ENCODE assay signal across 8 cellular contexts in the genomic region with DNA sequence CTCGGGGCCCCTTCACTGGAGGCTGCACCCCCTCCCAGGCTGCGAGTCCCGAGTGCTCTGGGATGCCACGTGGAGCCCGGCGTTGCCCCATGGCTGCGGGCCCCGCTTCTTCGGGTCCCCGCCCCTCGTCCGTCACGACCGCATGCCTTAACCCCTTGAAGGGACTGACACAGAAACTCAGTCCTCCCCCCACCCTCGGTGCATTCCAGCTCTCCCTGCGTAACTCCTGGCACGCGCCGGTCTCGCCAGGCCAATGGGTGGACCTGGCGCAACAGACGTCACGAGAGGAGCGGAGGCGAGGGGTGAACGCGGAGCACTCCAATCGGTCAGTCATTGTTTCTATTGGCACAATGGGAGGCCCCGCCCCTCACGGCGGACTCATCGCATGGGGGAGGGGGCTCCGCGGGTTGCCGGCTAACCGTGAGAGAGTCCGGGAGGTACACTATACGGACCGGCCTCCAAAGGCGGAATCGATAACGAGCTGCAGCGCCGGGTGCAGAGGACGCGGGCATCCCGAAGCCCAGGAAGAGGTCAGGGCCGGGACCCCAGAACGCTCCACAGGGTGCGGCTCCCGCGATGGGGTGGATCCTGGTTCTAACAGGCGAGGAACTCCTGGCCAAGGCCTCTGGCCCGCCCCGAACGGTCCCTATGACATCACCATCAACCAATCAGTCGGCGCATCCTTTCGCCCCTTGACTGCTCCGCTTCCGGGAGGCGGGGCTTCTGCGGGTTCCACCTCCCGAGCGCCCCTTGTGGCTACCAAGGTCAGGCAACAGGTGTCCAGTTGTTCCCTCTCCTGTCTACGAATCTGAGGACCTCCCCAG. TPM values are rescaled to one million over a fixed set of nuclear protein-coding genes. Genes with fewer than 3 reads are reported as not detected.
A peak's percentile ranks its signal among the peaks of the same experiment; 100 is the strongest.
DNase-seq lines count a peak whose midpoint lies in the region; ATAC-seq, FAIRE-seq and TF ChIP-seq lines count a peak whose summit lies in the region.

No MANE protein-coding gene starts in this region.

- peak; percentile 77 for TF ChIP-seq POLR2A in IMR-90 (IDR thresholded peaks at IDR 0.05; ENCODE audit: low read depth, low read length)

- no peaks in the 10 kb centered on the region for H3K36me3 ChIP-seq in IMR-90 (ENCODE audit: control insufficient read depth, insufficient read depth, low read length)
- H3K36me3 ChIP-seq in fibroblast of lung (ENCODE audit: control insufficient read depth, insufficient read depth, low read length) = no peaks in the 10 kb centered on the region

- H3K27ac ChIP-seq in IMR-90 (ENCODE audit: insufficient read depth, low read length) = peak overlapping the region; percentile 92
- peak overlapping the region; percentile 91 for H3K27ac ChIP-seq in fibroblast of lung (ENCODE audit: insufficient read depth, low read length)

- WGBS in IMR-90 (ENCODE audit: extremely low coverage in 2 of 2, insufficient read length in 1 of 2), 2 experiments = 2% methylated on average over 33 of the region's 66 CpGs; no CpG with 5 or more reads in 1 of the 2 experiments

- H3K4me1 ChIP-seq in IMR-90 (ENCODE audit: control insufficient read depth, insufficient read depth, low read length) (no peaks in the 10 kb centered on the region; the same call in 1 of the 2 replicates), fibroblast of lung (ENCODE audit: control insufficient read depth, extremely low read depth, insufficient read depth, low read length) (peaks cover 7% of the 10 kb centered on the region)

- peak overlapping the region; percentile 91 for H3K4ac ChIP-seq in IMR-90 (ENCODE audit: low read depth, low read length)

- H3K9me3 Mint-ChIP-seq in naive B cell = peaks cover 0 to 4% (median 0%) of the 10 kb centered on the region in 7 donors
- H3K9me3 Mint-ChIP-seq in stimulated activated effector memory CD8-positive, alpha-beta T cell treated with anti-CD3 and anti-CD28 coated beads, Interleukin-12 subunit alpha, Interleukin-12 subunit beta, amount 100 ng/mL, for 72 hours = no peaks in the 10 kb centered on the region

- peaks cover 27 to 45% (median 32%) of the 10 kb centered on the region in 3 donors for H3K27me3 Mint-ChIP-seq in naive B cell

- peak overlapping the region; percentile 90 for H3K14ac ChIP-seq in IMR-90 (replicated peaks; ENCODE audit: low read depth, low read length)

- H3K27ac Mint-ChIP-seq in naive B cell = no peak overlapping the region
- peak overlapping the region; percentile 91 for H3K27ac Mint-ChIP-seq in stimulated activated effector memory CD8-positive, alpha-beta T cell treated with anti-CD3 and anti-CD28 coated beads, Interleukin-12 subunit alpha, Interleukin-12 subunit beta, amount 100 ng/mL, for 72 hours

- peak overlapping the region; percentile 80; the same call in 1 of the 2 replicates for H3K23ac ChIP-seq in IMR-90 (ENCODE audit: low read depth, low read length)

- H3K27me3 ChIP-seq in IMR-90 (ENCODE audit: control insufficient read depth, insufficient read depth, low read length) = no peaks in the 10 kb centered on the region
- peaks cover 5% of the 10 kb centered on the region for H3K27me3 ChIP-seq in fibroblast of lung (ENCODE audit: control insufficient read depth, insufficient read depth, low read length)

- no TSS peak for BruUV-seq in IMR-90 (replicated peaks; lab: Mats Ljungman, UMichigan)

- H3K36me3 Mint-ChIP-seq in naive B cell = peaks cover 0 to 10% of the 10 kb centered on the region in 2 donors
- peaks cover 32% of the 10 kb centered on the region for H3K36me3 Mint-ChIP-seq in stimulated activated effector memory CD8-positive, alpha-beta T cell treated with anti-CD3 and anti-CD28 coated beads, Interleukin-12 subunit alpha, Interleukin-12 subunit beta, amount 100 ng/mL, for 72 hours

- peak overlapping the region; percentile 75 for H2BK5ac ChIP-seq in IMR-90 (ENCODE audit: low read depth, low read length, poor library complexity, severe bottlenecking)

- H3K79me1 ChIP-seq in IMR-90 (ENCODE audit: low read depth in 1 of 2, low read length in 2 of 2) = peaks cover 0 to 5% of the 10 kb centered on the region in 2 experiments; a peak in 1 of 4 replicates

- H4K5ac ChIP-seq in IMR-90 (ENCODE audit: low read depth, low read length) = peak overlapping the region; percentile 67

- no peaks in the 10 kb centered on the region for H3K79me2 ChIP-seq in fibroblast of lung (ENCODE audit: control insufficient read depth, insufficient read depth, low read length)

- peak overlapping the region; percentile 75 for H2BK120ac ChIP-seq in IMR-90 (ENCODE audit: low read depth, low read length)

- H2AFZ ChIP-seq in IMR-90 (replicated peaks; ENCODE audit: low read length, poor library complexity) (peak overlapping the region; percentile 91), fibroblast of lung (ENCODE audit: low read length) (peak overlapping the region; percentile 31)

- H3K9ac ChIP-seq in IMR-90 (ENCODE audit: low read depth, low read length) = peak overlapping the region; percentile 79
- peak overlapping the region; percentile 85 for H3K9ac ChIP-seq in fibroblast of lung (ENCODE audit: insufficient read depth, low read length)

- DNase-seq in DMS153 (lab: John Stamatoyannopoulos, UW) (peak; percentile 87), IMR-90 (peak; percentile 99), RCC 7860 (ENCODE audit: low spot score) (peak; percentile 90), fibroblast of lung (ENCODE audit: low read depth in 2 of 2) (peak; percentile 98 to 99), naive B cell (peak; percentile 69)
- peak; percentile 57 to 71 for DNase-seq in activated T-helper 1 cell treated with anti-CD3 and anti-CD28 coated beads, Interleukin-2, amount 50 U/mL, for 16 hours (ENCODE audit: low read depth in 1 of 2, low spot score in 1 of 2)
- DNase-seq in stimulated activated effector memory CD8-positive, alpha-beta T cell treated with anti-CD3 and anti-CD28 coated beads, Interleukin-12 subunit alpha, Interleukin-12 subunit beta, amount 100 ng/mL, for 72 hours (ENCODE audit: low spot score in 2 of 2) = peak; percentile 84 to 98

- H2AK5ac ChIP-seq in IMR-90 (ENCODE audit: low read depth, low read length) = peak overlapping the region; percentile 67

- peaks cover 8 to 28% (median 17%) of the 10 kb centered on the region in 3 donors for H3K4me1 Mint-ChIP-seq in naive B cell
- H3K4me1 Mint-ChIP-seq in stimulated activated effector memory CD8-positive, alpha-beta T cell treated with anti-CD3 and anti-CD28 coated beads, Interleukin-12 subunit alpha, Interleukin-12 subunit beta, amount 100 ng/mL, for 72 hours = peaks cover 18% of the 10 kb centered on the region

- H4K8ac ChIP-seq in IMR-90 (ENCODE audit: low read depth in 2 of 2, low read length in 2 of 2) = peak overlapping the region; percentile 67 to 94

- peak; percentile 84 for FAIRE-seq in RCC 7860 (lab: Jason Lieb, UNC)

- H4K20me1 ChIP-seq in IMR-90 (ENCODE audit: insufficient read depth, low read length) = no peaks in the 10 kb centered on the region
- H4K20me1 ChIP-seq in fibroblast of lung (ENCODE audit: control insufficient read depth, extremely low read depth, insufficient read depth, low read length) = no peaks in the 10 kb centered on the region

- no peaks in the 10 kb centered on the region for H3K9me3 ChIP-seq in IMR-90 (ENCODE audit: control insufficient read depth, insufficient read depth, low read length)
- H3K9me3 ChIP-seq in fibroblast of lung (ENCODE audit: control insufficient read depth, insufficient read depth, low read depth, low read length) = no peaks in the 10 kb centered on the region

- H2BK15ac ChIP-seq in IMR-90 (ENCODE audit: low read depth, low read length) = peak overlapping the region; percentile 67; the same call in 1 of the 3 replicates

- H3K4me3 ChIP-seq in IMR-90 (ENCODE audit: insufficient read depth, low read depth, low read length) (peak overlapping the region; percentile 56), fibroblast of lung (replicated peaks in 1 of 4; ENCODE audit: control extremely low read depth in 1 of 4, insufficient read depth in 1 of 4, low read depth in 3 of 4, low read length in 4 of 4) (peak overlapping the region; percentile 49 to 78 (median 60))

- peak overlapping the region; percentile 66 to 84 (median 73) for H3K4me3 Mint-ChIP-seq in naive B cell
- H3K4me3 Mint-ChIP-seq in stimulated activated effector memory CD8-positive, alpha-beta T cell treated with anti-CD3 and anti-CD28 coated beads, Interleukin-12 subunit alpha, Interleukin-12 subunit beta, amount 100 ng/mL, for 72 hours = peak overlapping the region; percentile 89

- H3K4me2 ChIP-seq in IMR-90 (ENCODE audit: low read depth, low read length) (peak overlapping the region; percentile 73), fibroblast of lung (ENCODE audit: extremely low read depth, insufficient read depth, low read length) (peak overlapping the region; percentile 92)

- H3K56ac ChIP-seq in IMR-90 (ENCODE audit: extremely low read depth, insufficient read depth, low read length) = peak overlapping the region; percentile 89

- dilution Hi-C loops in IMR-90 (cut with HindIII; ENCODE audit: low sequenced_read_pairs, unreplicated experiment) = no loop called here

- CTCF ChIA-PET in IMR-90 (lab: Yijun Ruan, JAX) = interaction anchor here (1.3 to 2.0 kb wide), 3 partner anchors 22 to 66 kb away, joined by 3 to 5 read pairs (median 4); a partner anchor contains a TSS

- peak overlapping the region; percentile 54; the same call in 1 of the 2 replicates for H3K18ac ChIP-seq in IMR-90 (ENCODE audit: low read depth, low read length)

- POLR2A ChIA-PET in IMR-90 (lab: Charles Lee; ENCODE audit: unreplicated experiment) = interaction anchor here (0.5 to 0.6 kb wide), 2 partner anchors 23 to 271 kb away, joined by 5 read pairs; no protein-coding TSS in a partner anchor

- peak overlapping the region; percentile 99 for H2AK9ac ChIP-seq in IMR-90 (replicated peaks; ENCODE audit: low read depth, low read length, poor library complexity)

- intact Hi-C loops in IMR-90 (cut with micrococcal nuclease) = loop anchor here (1.0 to 2.0 kb wide), 2 partner anchors 15 to 77 kb away; no protein-coding TSS in a partner anchor

- H2BK20ac ChIP-seq in IMR-90 (ENCODE audit: low read depth, low read length) = peak overlapping the region; percentile 14; the same call in 1 of the 2 replicates

- ATAC-seq in GM21528 (IDR thresholded peaks at IDR 0.05; ENCODE audit: low FRiP score, unreplicated experiment) (peak; percentile 82), IMR-90 (ENCODE audit: low read depth) (peak; percentile 82), naive B cell (ENCODE audit: low read depth in 2 of 2) (peak; percentile 78 to 79)
- peak; percentile 91 for ATAC-seq in stimulated activated effector memory CD8-positive, alpha-beta T cell treated with anti-CD3 and anti-CD28 coated beads, Interleukin-12 subunit alpha, Interleukin-12 subunit beta, amount 100 ng/mL, for 72 hours

- TF ChIP-seq CTCF in IMR-90 (conservative IDR thresholded peaks at IDR 0.05; ENCODE audit: low read depth, low read length) (peak; percentile 75), fibroblast of lung (conservative IDR thresholded peaks at IDR 0.05 in 1 of 2, IDR thresholded peaks at IDR 0.05 in 1 of 2; ENCODE audit: low read depth in 1 of 2, low read length in 2 of 2) (peak; percentile 60 to 71)

- in situ Hi-C loops in IMR-90 (cut with MboI; ENCODE audit: low sequenced_read_pairs) = loop anchor here (10.0 kb wide), 1 partner anchor 199 kb away; a partner anchor contains a TSS

- H3K9me1 ChIP-seq in IMR-90 (ENCODE audit: insufficient read depth, low read length) = peaks cover 5% of the 10 kb centered on the region

- H4K91ac ChIP-seq in IMR-90 (ENCODE audit: insufficient read depth, low read depth, low read length) = peak overlapping the region; percentile 95

- peak; percentile 15; the same call in 1 of the 2 replicates for TF ChIP-seq RAD21 in IMR-90 (IDR thresholded peaks at IDR 0.05; ENCODE audit: low read length)

RNA-seq across cellular contexts. Expression of a gene that starts 1.0 kb away (rescaled TPM):
- total RNA-seq in IMR-90 (2012; rRNA removed) (0.18 and 0.28 TPM in 2 replicates), fibroblast of lung (0.77 and 2.1 TPM in 2 replicates)
- polyA plus RNA-seq in IMR-90 (2012; rRNA removed) (0.59 and 0.63 TPM in 2 replicates), fibroblast of lung (0.34 and 0.44 TPM in 2 replicates), naive B cell (ENCODE audit: low read depth in 6 of 6) (under 1 TPM in 1 of 6 donors, not detected in 5; 0.28 TPM)
- 0.21 and 0.46 TPM in 2 replicates for polyA plus RNA-seq in IMR-90 (2012; cell fraction: cytosol; rRNA removed)
- polyA plus RNA-seq in IMR-90 (2012; cell fraction: nucleus; rRNA removed; ENCODE audit: low replicate concordance) = 2.5 and 3.7 TPM in 2 replicates
- polyA plus RNA-seq in fibroblast of lung (2012) = 0.50 and 0.62 TPM in 2 replicates
- polyA minus RNA-seq in fibroblast of lung (ENCODE audit: low replicate concordance) = 1.8 and 2.2 TPM in 2 replicates

RNA-seq across cellular contexts. Expression of a gene that starts 22.0 kb away (rescaled TPM):
- total RNA-seq in IMR-90 (2012; rRNA removed) = 21.0 and 21.9 TPM in 2 replicates
- polyA plus RNA-seq in IMR-90 (2012; rRNA removed) = 38.3 and 42.3 TPM in 2 replicates
- polyA plus RNA-seq in IMR-90 (2012; cell fraction: cytosol; rRNA removed) = 15.5 and 40.7 TPM in 2 replicates
- polyA plus RNA-seq in IMR-90 (2012; cell fraction: nucleus; rRNA removed; ENCODE audit: low replicate concordance) = 71.9 and 123 TPM in 2 replicates
- 15.4 and 23.3 TPM in 2 replicates for total RNA-seq in fibroblast of lung
- 14.6 and 19.6 TPM in 2 replicates for polyA plus RNA-seq in fibroblast of lung
- polyA plus RNA-seq in fibroblast of lung (2012) = 18.7 and 23.3 TPM in 2 replicates
- polyA minus RNA-seq in fibroblast of lung (ENCODE audit: low replicate concordance) = 56.2 and 67.3 TPM in 2 replicates
- 10 to 100 TPM in 1 of 6 donors, 1 to 10 TPM in 5; 3.3 to 11.2 (median 4.9) TPM for polyA plus RNA-seq in naive B cell (ENCODE audit: low read depth in 6 of 6)

RNA-seq across cellular contexts. Expression of a gene that starts 28.4 kb away (rescaled TPM):
- 11.7 and 11.8 TPM in 2 replicates for total RNA-seq in IMR-90 (2012; rRNA removed)
- polyA plus RNA-seq in IMR-90 (2012; rRNA removed) = 31.4 and 34.3 TPM in 2 replicates
- 12.8 and 16.9 TPM in 2 replicates for polyA plus RNA-seq in IMR-90 (2012; cell fraction: cytosol; rRNA removed)
- 352 and 485 TPM in 2 replicates for polyA plus RNA-seq in IMR-90 (2012; cell fraction: nucleus; rRNA removed; ENCODE audit: low replicate concordance)
- 32.9 and 36.3 TPM in 2 replicates for total RNA-seq in fibroblast of lung
- 13.3 and 20.9 TPM in 2 replicates for polyA plus RNA-seq in fibroblast of lung
- 9.4 and 16.6 TPM in 2 replicates for polyA plus RNA-seq in fibroblast of lung (2012)
- polyA minus RNA-seq in fibroblast of lung (ENCODE audit: low replicate concordance) = 29.8 and 88.3 TPM in 2 replicates
- 1 to 10 TPM in 2 of 6 donors, under 1 TPM in 3, not detected in 1; 0.25 to 1.7 (median 0.97) TPM for polyA plus RNA-seq in naive B cell (ENCODE audit: low read depth in 6 of 6)

RNA-seq across cellular contexts. Expression of a gene that starts 42.1 kb away (rescaled TPM):
- total RNA-seq in IMR-90 (2012; rRNA removed) (not detected in 2 replicates), fibroblast of lung (not detected in 2 replicates)
- polyA plus RNA-seq in IMR-90 (2012; rRNA removed) (0.15 TPM in 1 of 2 replicates, not detected in the other), fibroblast of lung (not detected in 2 replicates), naive B cell (ENCODE audit: low read depth in 6 of 6) (not detected)
- polyA plus RNA-seq in IMR-90 (2012; cell fraction: cytosol; rRNA removed) = not detected in 2 replicates
- polyA plus RNA-seq in IMR-90 (2012; cell fraction: nucleus; rRNA removed; ENCODE audit: low replicate concordance) = 0.63 and 1.1 TPM in 2 replicates
- polyA plus RNA-seq in fibroblast of lung (2012) = not detected in 2 replicates
- not detected in 2 replicates for polyA minus RNA-seq in fibroblast of lung (ENCODE audit: low replicate concordance)

RNA-seq across cellular contexts. Expression of a gene that starts 53.3 kb away (rescaled TPM):
- 73.7 and 76.9 TPM in 2 replicates for total RNA-seq in IMR-90 (2012; rRNA removed)
- polyA plus RNA-seq in IMR-90 (2012; rRNA removed) = 155 and 169 TPM in 2 replicates
- polyA plus RNA-seq in IMR-90 (2012; cell fraction: cytosol; rRNA removed) = 86.6 and 128 TPM in 2 replicates
- polyA plus RNA-seq in IMR-90 (2012; cell fraction: nucleus; rRNA removed; ENCODE audit: low replicate concordance) = 518 and 581 TPM in 2 replicates
- total RNA-seq in fibroblast of lung = 40.3 and 53.5 TPM in 2 replicates
- polyA plus RNA-seq in fibroblast of lung = 58.9 and 64.1 TPM in 2 replicates
- polyA plus RNA-seq in fibroblast of lung (2012) = 47.5 and 52.1 TPM in 2 replicates
- 35.9 and 43.2 TPM in 2 replicates for polyA minus RNA-seq in fibroblast of lung (ENCODE audit: low replicate concordance)
- 10 to 100 TPM; 53.6 to 96.9 (median 68.7) TPM for polyA plus RNA-seq in naive B cell (ENCODE audit: low read depth in 6 of 6)

Comparison
In these comparisons a context has a peak if more than half of its experiments do, and no peak if none do; other contexts are left out.
1. Peak in every context shown above with its lines: DNase-seq, ATAC-seq, H3K4me3 ChIP-seq and H3K27ac ChIP-seq.